In the genomic region with DNA sequence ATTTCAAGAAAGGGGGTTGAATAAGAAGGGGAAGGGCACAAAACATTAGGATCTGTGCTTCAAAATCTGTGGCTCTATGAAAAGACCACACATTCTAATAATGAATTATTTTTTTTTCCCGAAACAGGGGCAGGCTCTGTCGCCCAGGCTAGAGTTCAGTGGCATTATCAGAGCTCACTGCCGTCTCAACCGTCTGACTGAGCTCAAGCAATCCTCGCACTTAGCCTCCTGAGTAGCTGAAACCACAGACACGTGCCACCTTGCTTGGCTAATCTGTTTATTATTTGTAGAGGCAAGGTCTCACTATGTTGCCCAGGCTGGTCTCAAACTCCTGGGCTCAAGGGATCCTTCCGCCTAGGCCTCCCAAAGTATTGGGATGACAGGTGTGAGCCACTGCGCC, we compare ENCODE assay signal across 1 cellular context.
TF ChIP-seq lines count a peak whose summit lies in the region.

No MANE protein-coding gene starts in this region.

TF ChIP-seq in endothelial cell of umbilical vein, 7 proteins besides CTCF, POLR2A, EP300 and RAD21:
- TF ChIP-seq GATA2 (IDR thresholded peaks at IDR 0.05; ENCODE audit: insufficient read depth, insufficient read length, low read depth, low read length) (no peak), EZH2 (IDR thresholded peaks at IDR 0.05; ENCODE audit: borderline replicate concordance, low read depth, low read length, severe bottlenecking) (no peak), MYC (IDR thresholded peaks at IDR 0.05; ENCODE audit: low read depth, low read length) (no peak), FOS (IDR thresholded peaks at IDR 0.05; ENCODE audit: borderline replicate concordance, insufficient read depth, low read length) (no peak), JUN (IDR thresholded peaks at IDR 0.05; ENCODE audit: borderline replicate concordance, insufficient read depth, insufficient read length, low read depth) (no peak)
